Comparison of ENCODE assay signal across 29 cellular contexts in genomic region chr1:168686666-168687065, GRCh38. TPM values are rescaled to one million over a fixed set of nuclear protein-coding genes. Genes with fewer than 3 reads are reported as not detected.
"Had no signal": no experiment of that assay in that cellular context is flagged by ENCODE, and none has a peak within 500 bp of the region (broad histone marks: within the 10 kb centered on the region; RNA-seq: fewer than 3 reads in every experiment).

No MANE protein-coding gene starts in this region.

- H3K4me1 ChIP-seq: breast epithelium, foreskin keratinocyte, parathyroid adenoma, testis had no signal

- H3K27ac ChIP-seq: breast epithelium, esophagus muscularis mucosa, foreskin keratinocyte, heart right ventricle, parathyroid adenoma, testis, transverse colon, uterus had no signal

- H3K27me3 Mint-ChIP-seq: activated CD4-positive, alpha-beta memory T cell treated with anti-CD3 and anti-CD28 coated beads, Interleukin-2, amount 10 ng/mL, durations not matched to agents 7 days and 5 days had no signal

- H3K36me3 ChIP-seq: breast epithelium, esophagus muscularis mucosa, heart right ventricle, transverse colon, uterus had no signal

- H3K79me2 ChIP-seq: parathyroid adenoma had no signal

- H3K27me3 ChIP-seq: breast epithelium, esophagus muscularis mucosa, foreskin keratinocyte, heart right ventricle, testis, transverse colon, uterus had no signal

- H3K27ac Mint-ChIP-seq: activated CD4-positive, alpha-beta memory T cell treated with anti-CD3 and anti-CD28 coated beads, Interleukin-2, amount 10 ng/mL, durations not matched to agents 7 days and 5 days; activated CD4-positive, alpha-beta T cell treated with anti-CD3 and anti-CD28 coated beads, Interleukin-2, amount 10 ng/mL, durations not matched to agents 24 days and 14 days; activated T-cell treated with anti-CD3 and anti-CD28 coated beads, Interleukin-2, amount 50 U/mL, for 24 hours; naive thymus-derived CD4-positive, alpha-beta T cell had no signal

- H3K9ac ChIP-seq: parathyroid adenoma had no signal

- H3K4me3 Mint-ChIP-seq: activated CD4-positive, alpha-beta memory T cell treated with anti-CD3 and anti-CD28 coated beads, Interleukin-2, amount 10 ng/mL, durations not matched to agents 7 days and 5 days; activated CD4-positive, alpha-beta T cell treated with anti-CD3 and anti-CD28 coated beads, Interleukin-2, amount 10 ng/mL, durations not matched to agents 24 days and 14 days; activated T-cell treated with anti-CD3 and anti-CD28 coated beads, Interleukin-2, amount 50 U/mL, for 24 hours; naive thymus-derived CD4-positive, alpha-beta T cell; neural crest cell had no signal

- H3K9me3 ChIP-seq: breast epithelium, esophagus muscularis mucosa, testis, transverse colon, uterus had no signal

- H3K4me3 ChIP-seq: breast epithelium, esophagus muscularis mucosa, heart right ventricle, testis, transverse colon, uterus had no signal

- H3K4me1 Mint-ChIP-seq: activated CD4-positive, alpha-beta memory T cell treated with anti-CD3 and anti-CD28 coated beads, Interleukin-2, amount 10 ng/mL, durations not matched to agents 7 days and 5 days; activated CD4-positive, alpha-beta T cell treated with anti-CD3 and anti-CD28 coated beads, Interleukin-2, amount 10 ng/mL, durations not matched to agents 24 days and 14 days; naive thymus-derived CD4-positive, alpha-beta T cell had no signal

- ATAC-seq: foreskin keratinocyte; heart right ventricle; left colon; naive thymus-derived CD4-positive, alpha-beta T cell; right cardiac atrium; stimulated activated naive CD8-positive, alpha-beta T cell treated with anti-CD3 and anti-CD28 coated beads, Interleukin-15, Interleukin-2, amounts not matched to agents 100 U/mL and 50 U/mL, for 24 hours had no signal

- H2AFZ ChIP-seq: parathyroid adenoma had no signal

- DNase-seq: activated CD4-positive, alpha-beta memory T cell treated with anti-CD3 and anti-CD28 coated beads, Interleukin-2, amount 10 ng/mL, durations not matched to agents 7 days and 5 days; activated CD4-positive, alpha-beta T cell treated with anti-CD3 and anti-CD28 coated beads, Interleukin-2, amount 10 ng/mL, durations not matched to agents 24 days and 14 days; activated CD4-positive, CD25-positive, alpha-beta regulatory T cell treated with anti-CD3 and anti-CD28 coated beads, Interleukin-2, amount 50 U/mL, for 72 hours; activated CD8-positive, alpha-beta memory T cell treated with anti-CD3 and anti-CD28 coated beads, Interleukin-2, amount 50 U/mL, for 48 hours; activated gamma-delta T cell; activated naive CD4-positive, alpha-beta T cell treated with anti-CD3 and anti-CD28 coated beads, Interleukin-2, amount 50 U/mL, for 16 hours; activated T-cell treated with anti-CD3 and anti-CD28 coated beads, Interleukin-2, amount 50 U/mL, for 24 hours; amygdala; central memory CD4-positive, alpha-beta T cell; dermis blood vessel endothelial cell; effector CD4-positive, alpha-beta T cell; foreskin keratinocyte; heart right ventricle; left colon; midbrain; naive thymus-derived CD4-positive, alpha-beta T cell; nucleus accumbens; right cardiac atrium; stimulated activated CD4-positive, alpha-beta T cell treated with anti-CD3 and anti-CD28 coated beads, Interleukin-2, amount 100 ng/mL, for 48 hours; stimulated activated naive CD8-positive, alpha-beta T cell treated with anti-CD3 and anti-CD28 coated beads, Interleukin-15, Interleukin-2, amounts not matched to agents 100 U/mL and 50 U/mL, for 24 hours; T-helper 2 cell; testis; transverse colon; uterus had no signal

- H3K9me3 Mint-ChIP-seq: neural crest cell had no signal

RNA-seq across cellular contexts. Expression of gene DPT, which starts 42.3 kb away (rescaled TPM):
- total RNA-seq: activated CD4-positive, alpha-beta memory T cell treated with anti-CD3 and anti-CD28 coated beads, Interleukin-2, amount 10 ng/mL, durations not matched to agents 7 days and 5 days; activated CD4-positive, alpha-beta T cell treated with anti-CD3 and anti-CD28 coated beads, Interleukin-2, amount 10 ng/mL, durations not matched to agents 24 days and 14 days; dermis blood vessel endothelial cell; foreskin keratinocyte; naive thymus-derived CD4-positive, alpha-beta T cell; neural crest cell; pulmonary artery endothelial cell had no signal
- polyA plus RNA-seq: foreskin keratinocyte; naive thymus-derived CD4-positive, alpha-beta T cell had no signal
